ENCODE assay signal across 1 cellular context in the genomic region with DNA sequence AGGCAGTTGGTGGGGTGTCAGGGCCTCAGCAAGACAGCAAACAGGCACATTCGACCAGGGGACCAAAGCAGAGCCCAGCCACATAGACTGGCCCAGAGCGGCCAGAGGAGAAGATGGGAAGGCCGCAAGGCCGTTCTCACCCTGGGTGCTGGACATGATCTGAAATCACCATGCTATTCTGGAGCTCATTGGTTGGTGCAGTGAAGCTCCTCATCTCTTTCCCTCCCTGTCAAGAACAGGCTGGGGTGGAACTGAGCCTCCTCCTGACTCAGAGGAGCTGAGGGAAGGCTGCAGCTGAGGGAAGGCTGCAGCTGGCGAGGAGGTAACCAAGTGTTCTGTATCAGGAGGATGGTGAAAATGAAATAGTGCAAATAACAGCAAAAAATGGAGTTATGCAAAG.
TF ChIP-seq lines count a peak whose summit lies in the region.

No MANE protein-coding gene starts in this region.

TF ChIP-seq in GM23338, 12 proteins besides CTCF, POLR2A, EP300 and RAD21 (continued from another document):
- TF ChIP-seq, protein P1, sequence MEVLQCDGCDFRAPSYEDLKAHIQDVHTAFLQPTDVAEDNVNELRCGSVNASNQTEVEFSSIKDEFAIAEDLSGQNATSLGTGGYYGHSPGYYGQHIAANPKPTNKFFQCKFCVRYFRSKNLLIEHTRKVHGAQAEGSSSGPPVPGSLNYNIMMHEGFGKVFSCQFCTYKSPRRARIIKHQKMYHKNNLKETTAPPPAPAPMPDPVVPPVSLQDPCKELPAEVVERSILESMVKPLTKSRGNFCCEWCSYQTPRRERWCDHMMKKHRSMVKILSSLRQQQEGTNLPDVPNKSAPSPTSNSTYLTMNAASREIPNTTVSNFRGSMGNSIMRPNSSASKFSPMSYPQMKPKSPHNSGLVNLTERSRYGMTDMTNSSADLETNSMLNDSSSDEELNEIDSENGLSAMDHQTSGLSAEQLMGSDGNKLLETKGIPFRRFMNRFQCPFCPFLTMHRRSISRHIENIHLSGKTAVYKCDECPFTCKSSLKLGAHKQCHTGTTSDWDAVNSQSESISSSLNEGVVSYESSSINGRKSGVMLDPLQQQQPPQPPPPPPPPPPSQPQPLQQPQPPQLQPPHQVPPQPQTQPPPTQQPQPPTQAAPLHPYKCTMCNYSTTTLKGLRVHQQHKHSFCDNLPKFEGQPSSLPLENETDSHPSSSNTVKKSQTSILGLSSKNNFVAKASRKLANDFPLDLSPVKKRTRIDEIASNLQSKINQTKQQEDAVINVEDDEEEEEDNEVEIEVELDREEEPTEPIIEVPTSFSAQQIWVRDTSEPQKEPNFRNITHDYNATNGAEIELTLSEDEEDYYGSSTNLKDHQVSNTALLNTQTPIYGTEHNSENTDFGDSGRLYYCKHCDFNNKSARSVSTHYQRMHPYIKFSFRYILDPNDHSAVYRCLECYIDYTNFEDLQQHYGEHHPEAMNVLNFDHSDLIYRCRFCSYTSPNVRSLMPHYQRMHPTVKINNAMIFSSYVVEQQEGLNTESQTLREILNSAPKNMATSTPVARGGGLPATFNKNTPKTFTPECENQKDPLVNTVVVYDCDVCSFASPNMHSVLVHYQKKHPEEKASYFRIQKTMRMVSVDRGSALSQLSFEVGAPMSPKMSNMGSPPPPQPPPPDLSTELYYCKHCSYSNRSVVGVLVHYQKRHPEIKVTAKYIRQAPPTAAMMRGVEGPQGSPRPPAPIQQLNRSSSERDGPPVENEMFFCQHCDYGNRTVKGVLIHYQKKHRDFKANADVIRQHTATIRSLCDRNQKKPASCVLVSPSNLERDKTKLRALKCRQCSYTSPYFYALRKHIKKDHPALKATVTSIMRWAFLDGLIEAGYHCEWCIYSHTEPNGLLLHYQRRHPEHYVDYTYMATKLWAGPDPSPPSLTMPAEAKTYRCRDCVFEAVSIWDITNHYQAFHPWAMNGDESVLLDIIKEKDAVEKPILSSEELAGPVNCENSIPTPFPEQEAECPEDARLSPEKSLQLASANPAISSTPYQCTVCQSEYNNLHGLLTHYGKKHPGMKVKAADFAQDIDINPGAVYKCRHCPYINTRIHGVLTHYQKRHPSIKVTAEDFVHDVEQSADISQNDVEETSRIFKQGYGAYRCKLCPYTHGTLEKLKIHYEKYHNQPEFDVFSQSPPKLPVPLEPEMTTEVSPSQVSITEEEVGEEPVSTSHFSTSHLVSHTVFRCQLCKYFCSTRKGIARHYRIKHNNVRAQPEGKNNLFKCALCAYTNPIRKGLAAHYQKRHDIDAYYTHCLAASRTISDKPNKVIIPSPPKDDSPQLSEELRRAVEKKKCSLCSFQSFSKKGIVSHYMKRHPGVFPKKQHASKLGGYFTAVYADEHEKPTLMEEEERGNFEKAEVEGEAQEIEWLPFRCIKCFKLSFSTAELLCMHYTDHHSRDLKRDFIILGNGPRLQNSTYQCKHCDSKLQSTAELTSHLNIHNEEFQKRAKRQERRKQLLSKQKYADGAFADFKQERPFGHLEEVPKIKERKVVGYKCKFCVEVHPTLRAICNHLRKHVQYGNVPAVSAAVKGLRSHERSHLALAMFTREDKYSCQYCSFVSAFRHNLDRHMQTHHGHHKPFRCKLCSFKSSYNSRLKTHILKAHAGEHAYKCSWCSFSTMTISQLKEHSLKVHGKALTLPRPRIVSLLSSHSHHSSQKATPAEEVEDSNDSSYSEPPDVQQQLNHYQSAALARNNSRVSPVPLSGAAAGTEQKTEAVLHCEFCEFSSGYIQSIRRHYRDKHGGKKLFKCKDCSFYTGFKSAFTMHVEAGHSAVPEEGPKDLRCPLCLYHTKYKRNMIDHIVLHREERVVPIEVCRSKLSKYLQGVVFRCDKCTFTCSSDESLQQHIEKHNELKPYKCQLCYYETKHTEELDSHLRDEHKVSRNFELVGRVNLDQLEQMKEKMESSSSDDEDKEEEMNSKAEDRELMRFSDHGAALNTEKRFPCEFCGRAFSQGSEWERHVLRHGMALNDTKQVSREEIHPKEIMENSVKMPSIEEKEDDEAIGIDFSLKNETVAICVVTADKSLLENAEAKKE (CRISPR knock-in tag; IDR thresholded peaks at IDR 0.05): no peak
- TF ChIP-seq, protein P2, sequence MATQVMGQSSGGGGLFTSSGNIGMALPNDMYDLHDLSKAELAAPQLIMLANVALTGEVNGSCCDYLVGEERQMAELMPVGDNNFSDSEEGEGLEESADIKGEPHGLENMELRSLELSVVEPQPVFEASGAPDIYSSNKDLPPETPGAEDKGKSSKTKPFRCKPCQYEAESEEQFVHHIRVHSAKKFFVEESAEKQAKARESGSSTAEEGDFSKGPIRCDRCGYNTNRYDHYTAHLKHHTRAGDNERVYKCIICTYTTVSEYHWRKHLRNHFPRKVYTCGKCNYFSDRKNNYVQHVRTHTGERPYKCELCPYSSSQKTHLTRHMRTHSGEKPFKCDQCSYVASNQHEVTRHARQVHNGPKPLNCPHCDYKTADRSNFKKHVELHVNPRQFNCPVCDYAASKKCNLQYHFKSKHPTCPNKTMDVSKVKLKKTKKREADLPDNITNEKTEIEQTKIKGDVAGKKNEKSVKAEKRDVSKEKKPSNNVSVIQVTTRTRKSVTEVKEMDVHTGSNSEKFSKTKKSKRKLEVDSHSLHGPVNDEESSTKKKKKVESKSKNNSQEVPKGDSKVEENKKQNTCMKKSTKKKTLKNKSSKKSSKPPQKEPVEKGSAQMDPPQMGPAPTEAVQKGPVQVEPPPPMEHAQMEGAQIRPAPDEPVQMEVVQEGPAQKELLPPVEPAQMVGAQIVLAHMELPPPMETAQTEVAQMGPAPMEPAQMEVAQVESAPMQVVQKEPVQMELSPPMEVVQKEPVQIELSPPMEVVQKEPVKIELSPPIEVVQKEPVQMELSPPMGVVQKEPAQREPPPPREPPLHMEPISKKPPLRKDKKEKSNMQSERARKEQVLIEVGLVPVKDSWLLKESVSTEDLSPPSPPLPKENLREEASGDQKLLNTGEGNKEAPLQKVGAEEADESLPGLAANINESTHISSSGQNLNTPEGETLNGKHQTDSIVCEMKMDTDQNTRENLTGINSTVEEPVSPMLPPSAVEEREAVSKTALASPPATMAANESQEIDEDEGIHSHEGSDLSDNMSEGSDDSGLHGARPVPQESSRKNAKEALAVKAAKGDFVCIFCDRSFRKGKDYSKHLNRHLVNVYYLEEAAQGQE (IDR thresholded peaks at IDR 0.05; ENCODE audit: unreplicated experiment): no peak
- no peak for TF ChIP-seq CREB1 (CRISPR knock-in tag; IDR thresholded peaks at IDR 0.05; ENCODE audit: low read depth)
